8 cellular contexts compared by ENCODE assay signal in the genomic region with DNA sequence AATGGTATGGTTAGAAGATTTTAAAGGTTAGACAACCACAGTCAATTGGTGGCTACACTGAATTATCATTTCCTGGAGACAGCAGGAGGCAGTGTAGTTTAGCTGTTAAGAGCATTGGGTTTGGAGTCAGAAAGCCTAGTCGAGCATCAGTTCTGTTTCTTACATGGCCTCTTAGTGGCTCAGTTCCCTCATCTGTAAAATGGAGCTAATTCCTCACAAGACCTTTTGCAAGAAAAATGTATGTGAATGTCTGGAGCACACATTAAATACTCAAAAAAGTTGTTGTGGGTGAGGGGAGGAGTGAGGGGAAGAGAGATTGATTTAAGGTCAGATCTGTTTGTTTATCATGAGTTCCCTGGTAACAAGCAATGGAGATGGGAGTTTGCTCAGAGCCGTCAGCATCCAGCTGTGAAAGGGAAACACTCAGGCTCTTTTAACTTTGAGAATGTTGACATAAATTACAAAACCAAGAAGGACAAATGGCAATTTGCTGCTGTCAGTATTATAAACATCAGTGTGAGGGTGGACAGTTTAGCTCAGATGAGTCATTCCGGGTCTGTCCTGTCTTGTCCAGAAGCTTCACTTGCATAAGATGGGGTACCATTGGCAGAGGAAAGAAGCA.
DNase-seq lines count a peak whose midpoint lies in the region; ATAC-seq and TF ChIP-seq lines count a peak whose summit lies in the region.

No MANE protein-coding gene starts in this region.

- DNase-seq in NCI-H2081 (lab: John Stamatoyannopoulos, UW), result peak; percentile 18 to 69
- no peak for DNase-seq in NCI-H2081 treated with DMSO at 0.1 percent for 48 hours (lab: John Stamatoyannopoulos, UW)
- DNase-seq in SJCRH30, result peak in 1 of 2 experiments; percentile 26
- DNase-seq in right atrium auricular region (ENCODE audit: low spot score), result no peak
- DNase-seq in transverse colon, result no peak
- DNase-seq in NCI-H1105 (lab: John Stamatoyannopoulos, UW), result no peak
- DNase-seq in activated CD8-positive, alpha-beta memory T cell treated with anti-CD3 and anti-CD28 coated beads for 24 hours, result no peak

- H3K4me3 ChIP-seq in SJCRH30, result no peak overlapping the region
- no peak overlapping the region for H3K4me3 ChIP-seq in right atrium auricular region
- H3K4me3 ChIP-seq in transverse colon, result no peak overlapping the region

- intact Hi-C loops in transverse colon (cut with DNase I; ENCODE audit: low total_unique reads), result loop anchor here (1.0 to 10.0 kb wide), 2 partner anchors 65 to 169 kb away; no protein-coding TSS in a partner anchor

- H3K27ac ChIP-seq in SJCRH30 (peak overlapping the region; percentile 85), right atrium auricular region (peak overlapping the region; percentile 76 to 94), transverse colon (peak overlapping the region; percentile 73 to 85 (median 79))

- TF ChIP-seq EP300 in transverse colon (IDR thresholded peaks at IDR 0.05; ENCODE audit: low read depth), result no peak

- WGBS in transverse colon (ENCODE audit: low coverage in 1 of 2), 2 donors, result 43 to 60% methylated on average over 1 to 3 of the region's 3 CpGs

- in situ Hi-C loops in transverse colon (cut with MboI; ENCODE audit: low pct_ligation_motif_present in 1 of 4, low pct_unique_long_range_greater_than_20kb in 1 of 4, low sequenced_read_pairs in 3 of 4), result no loop called here

- H3K36me3 ChIP-seq in SJCRH30 (no peaks in the 10 kb centered on the region), right atrium auricular region (no peaks in the 10 kb centered on the region), transverse colon (no peaks in the 10 kb centered on the region)

- no peak for TF ChIP-seq POLR2A in transverse colon (IDR thresholded peaks at IDR 0.05)

- peaks cover 50% of the 10 kb centered on the region for H3K4me1 ChIP-seq in SJCRH30
- peaks cover 0 to 32% of the 10 kb centered on the region in 2 donors for H3K4me1 ChIP-seq in right atrium auricular region
- H3K4me1 ChIP-seq in transverse colon, result peaks cover 2 to 40% (median 18%) of the 10 kb centered on the region in 4 donors

- no peak for ATAC-seq in GM21717 (IDR thresholded peaks at IDR 0.05; ENCODE audit: unreplicated experiment)

- TF ChIP-seq CTCF in right atrium auricular region (IDR thresholded peaks at IDR 0.05), result peak in 1 of 2 donors; percentile 16
- TF ChIP-seq CTCF in transverse colon (IDR thresholded peaks at IDR 0.05), result no peak

- H3K27me3 ChIP-seq in SJCRH30 (no peaks in the 10 kb centered on the region), right atrium auricular region (no peaks in the 10 kb centered on the region), transverse colon (no peaks in the 10 kb centered on the region)

- H3K9me3 ChIP-seq in SJCRH30 (replicated peaks) (no peaks in the 10 kb centered on the region), right atrium auricular region (no peaks in the 10 kb centered on the region), transverse colon (no peaks in the 10 kb centered on the region)

Comparison
In these comparisons a context has a peak if more than half of its experiments do, and no peak if none do; other contexts are left out.
1. DNase-seq: peak in NCI-H2081 (2 of 2); none in NCI-H2081 treated with DMSO at 0.1 percent for 48 hours (single experiment), right atrium auricular region (single experiment), transverse colon (single experiment), NCI-H1105 (single experiment) and activated CD8-positive, alpha-beta memory T cell treated with anti-CD3 and anti-CD28 coated beads for 24 hours (single experiment).
2. Peak in every context shown above with its lines, with median percentiles within 50 percentile points of each other: H3K27ac ChIP-seq.